In genomic region chr2:127057371-127058245, GRCh38 we compare ENCODE assay signal across 20 cellular contexts. TPM values are rescaled to one million over a fixed set of nuclear protein-coding genes. Genes with fewer than 3 reads are reported as not detected.
DNase-seq lines count a peak whose midpoint lies in the region; ATAC-seq, FAIRE-seq and TF ChIP-seq lines count a peak whose summit lies in the region.
"Had no signal": no experiment of that assay in that cellular context is flagged by ENCODE, and none has a peak within 500 bp of the region (broad histone marks: within the 10 kb centered on the region; RNA-seq: fewer than 3 reads in every experiment).

No MANE protein-coding gene starts in this region.

- H3K27ac ChIP-seq in gastrocnemius medialis (peak overlapping the region; percentile 97 to 100 (median 100)), OCI-LY7 (ENCODE audit: low read depth, low read length, poor library complexity, severe bottlenecking) (no peak overlapping the region)

- intact Hi-C loops in gastrocnemius medialis (cut with DNase I; ENCODE audit: low total_unique reads) (no loop called here), OCI-LY7 (cut with micrococcal nuclease; ENCODE audit: unreplicated experiment) (no loop called here)

- POLR2A ChIA-PET in activated naive CD8-positive, alpha-beta T cell treated with anti-CD3 and anti-CD28 coated beads, Interleukin-2, amount 10 ng/mL, durations not matched to agents 7 days and 5 days (lab: Charles Lee): no interaction called here
- POLR2A ChIA-PET in OCI-LY7 (lab: Charles Lee): no interaction called here

- FAIRE-seq in RCC 7860 (lab: Jason Lieb, UNC): no peak

- H3K9me3 Mint-ChIP-seq in activated naive CD8-positive, alpha-beta T cell treated with anti-CD3 and anti-CD28 coated beads, Interleukin-2, amount 10 ng/mL, durations not matched to agents 7 days and 5 days: no peaks in the 10 kb centered on the region
- no peaks in the 10 kb centered on the region for H3K9me3 Mint-ChIP-seq in activated naive CD8-positive, alpha-beta T cell treated with anti-CD3 and anti-CD28 coated beads for 36 hours
- no peaks in the 10 kb centered on the region for H3K9me3 Mint-ChIP-seq in activated T-helper 17 cell treated with anti-CD3 and anti-CD28 coated beads, Interleukin-2, amount 50 U/mL, for 72 hours
- no peaks in the 10 kb centered on the region for H3K9me3 Mint-ChIP-seq in nephron progenitor cell
- H3K9me3 Mint-ChIP-seq: CD4-positive, CD25-positive, alpha-beta regulatory T cell had no signal

- H3K4me3 ChIP-seq in gastrocnemius medialis (no peak overlapping the region), OCI-LY7 (ENCODE audit: low read depth, low read length, poor library complexity, severe bottlenecking) (no peak overlapping the region)

- no peak for TF ChIP-seq CTCF in nephron progenitor cell (IDR thresholded peaks at IDR 0.05)
- no peak for TF ChIP-seq CTCF in gastrocnemius medialis (IDR thresholded peaks at IDR 0.05 in 4 of 5, conservative IDR thresholded peaks at IDR 0.05 in 1 of 5)
- no peak for TF ChIP-seq CTCF in OCI-LY7 (conservative IDR thresholded peaks at IDR 0.05; ENCODE audit: low read length)

- H3K9me3 ChIP-seq in gastrocnemius medialis: no peaks in the 10 kb centered on the region
- no peaks in the 10 kb centered on the region for H3K9me3 ChIP-seq in OCI-LY7 (ENCODE audit: low read length)

- CTCF ChIA-PET in OCI-LY7 (lab: Charles Lee; ENCODE audit: unreplicated experiment): no interaction called here

- in situ Hi-C loops in gastrocnemius medialis (cut with MboI; ENCODE audit: low sequenced_read_pairs in 4 of 4): loop anchor here in 1 of 4 donors (25.0 kb wide), 1 partner anchor 455 kb away; no protein-coding TSS in a partner anchor

- H3K4me1 Mint-ChIP-seq in activated naive CD8-positive, alpha-beta T cell treated with anti-CD3 and anti-CD28 coated beads, Interleukin-2, amount 10 ng/mL, durations not matched to agents 7 days and 5 days: peaks cover 1% of the 10 kb centered on the region
- peaks cover 1% of the 10 kb centered on the region for H3K4me1 Mint-ChIP-seq in activated naive CD8-positive, alpha-beta T cell treated with anti-CD3 and anti-CD28 coated beads for 36 hours
- H3K4me1 Mint-ChIP-seq in activated T-helper 17 cell treated with anti-CD3 and anti-CD28 coated beads, Interleukin-2, amount 50 U/mL, for 72 hours: peaks cover 4% of the 10 kb centered on the region
- H3K4me1 Mint-ChIP-seq in nephron progenitor cell: peaks cover 39% of the 10 kb centered on the region
- H3K4me1 Mint-ChIP-seq: B cell had no signal

- H3K9me2 ChIP-seq in OCI-LY7 (ENCODE audit: insufficient read depth, low read length): no peaks in the 10 kb centered on the region

- ATAC-seq in activated naive CD8-positive, alpha-beta T cell treated with anti-CD3 and anti-CD28 coated beads, Interleukin-2, amount 10 ng/mL, durations not matched to agents 7 days and 5 days (ENCODE audit: low read depth): no peak
- no peak for ATAC-seq in activated T-helper 17 cell treated with anti-CD3 and anti-CD28 coated beads, Interleukin-2, amount 50 U/mL, for 72 hours (replicated peaks)
- ATAC-seq in gastrocnemius medialis: no peak
- ATAC-seq in HG03354 (IDR thresholded peaks at IDR 0.05; ENCODE audit: poor library complexity, severe bottlenecking, unreplicated experiment): no peak
- ATAC-seq: Panc1 had no signal

- H3K36me3 ChIP-seq in gastrocnemius medialis (peaks cover 0 to 52% of the 10 kb centered on the region in 2 donors), OCI-LY7 (ENCODE audit: insufficient read depth, low read length) (no peaks in the 10 kb centered on the region)

- no TSS peak for BruUV-seq in OCI-LY7 (replicated peaks; lab: Mats Ljungman, UMichigan)

- no peak overlapping the region for H3K4me2 ChIP-seq in OCI-LY7 (ENCODE audit: low read length)

- no peaks in the 10 kb centered on the region for H4K20me1 ChIP-seq in OCI-LY7 (ENCODE audit: insufficient read depth, low read length)

- TF ChIP-seq POLR2A in gastrocnemius medialis (IDR thresholded peaks at IDR 0.05): no peak

- no peaks in the 10 kb centered on the region for H3K79me2 ChIP-seq in OCI-LY7 (ENCODE audit: insufficient read depth, low read depth, low read length)

- peak overlapping the region; percentile 68 for H3K27ac Mint-ChIP-seq in activated naive CD8-positive, alpha-beta T cell treated with anti-CD3 and anti-CD28 coated beads, Interleukin-2, amount 10 ng/mL, durations not matched to agents 7 days and 5 days
- H3K27ac Mint-ChIP-seq in activated naive CD8-positive, alpha-beta T cell treated with anti-CD3 and anti-CD28 coated beads for 36 hours: no peak overlapping the region
- H3K27ac Mint-ChIP-seq in activated T-helper 17 cell treated with anti-CD3 and anti-CD28 coated beads, Interleukin-2, amount 50 U/mL, for 72 hours: peak overlapping the region; percentile 70
- peak overlapping the region; percentile 93 for H3K27ac Mint-ChIP-seq in nephron progenitor cell
- H3K27ac Mint-ChIP-seq: B cell had no signal

- no peaks in the 10 kb centered on the region for H3K27me3 Mint-ChIP-seq in activated naive CD8-positive, alpha-beta T cell treated with anti-CD3 and anti-CD28 coated beads, Interleukin-2, amount 10 ng/mL, durations not matched to agents 7 days and 5 days
- no peaks in the 10 kb centered on the region for H3K27me3 Mint-ChIP-seq in activated naive CD8-positive, alpha-beta T cell treated with anti-CD3 and anti-CD28 coated beads for 36 hours
- H3K27me3 Mint-ChIP-seq in activated T-helper 17 cell treated with anti-CD3 and anti-CD28 coated beads, Interleukin-2, amount 50 U/mL, for 72 hours: no peaks in the 10 kb centered on the region
- no peaks in the 10 kb centered on the region for H3K27me3 Mint-ChIP-seq in nephron progenitor cell (ENCODE audit: low read depth, poor library complexity)
- H3K27me3 Mint-ChIP-seq: B cell; CD4-positive, CD25-positive, alpha-beta regulatory T cell had no signal

- H2AFZ ChIP-seq in OCI-LY7 (ENCODE audit: low read length): no peak overlapping the region

- H3K27me3 ChIP-seq in gastrocnemius medialis: no peaks in the 10 kb centered on the region

- H3K36me3 Mint-ChIP-seq in activated naive CD8-positive, alpha-beta T cell treated with anti-CD3 and anti-CD28 coated beads, Interleukin-2, amount 10 ng/mL, durations not matched to agents 7 days and 5 days: peaks cover 6% of the 10 kb centered on the region
- H3K36me3 Mint-ChIP-seq in activated naive CD8-positive, alpha-beta T cell treated with anti-CD3 and anti-CD28 coated beads for 36 hours: peaks cover 2% of the 10 kb centered on the region
- peaks cover 49% of the 10 kb centered on the region for H3K36me3 Mint-ChIP-seq in activated T-helper 17 cell treated with anti-CD3 and anti-CD28 coated beads, Interleukin-2, amount 50 U/mL, for 72 hours (ENCODE audit: low read depth)
- H3K36me3 Mint-ChIP-seq in nephron progenitor cell (ENCODE audit: low read depth): peaks cover 14% of the 10 kb centered on the region

- DNase-seq in activated naive CD8-positive, alpha-beta T cell treated with anti-CD3 and anti-CD28 coated beads, Interleukin-2, amount 10 ng/mL, durations not matched to agents 7 days and 5 days: no peak
- DNase-seq in activated naive CD8-positive, alpha-beta T cell treated with anti-CD3 and anti-CD28 coated beads for 36 hours: no peak
- no peak for DNase-seq in nephron progenitor cell
- peak in 1 of 2 donors; percentile 21 for DNase-seq in gastrocnemius medialis
- no peak for DNase-seq in RCC 7860 (ENCODE audit: low spot score)
- no peak for DNase-seq in OCI-LY7 (ENCODE audit: low spot score)
- DNase-seq: CD4-positive, CD25-positive, alpha-beta regulatory T cell; COR-L47; GDM1; HCEC 1CT; MM.1S; NCI-H1092; NCI-H146; NCI-H2029 treated with DMSO at 0.1 percent for 48 hours; NCI-H2171; NCI-H526 had no signal

- H3K4me1 ChIP-seq in gastrocnemius medialis (peaks cover 46 to 72% of the 10 kb centered on the region in 2 donors), OCI-LY7 (ENCODE audit: insufficient read depth, low read length, poor library complexity, severe bottlenecking) (no peaks in the 10 kb centered on the region)

- no peak overlapping the region for H3K4me3 Mint-ChIP-seq in activated naive CD8-positive, alpha-beta T cell treated with anti-CD3 and anti-CD28 coated beads, Interleukin-2, amount 10 ng/mL, durations not matched to agents 7 days and 5 days
- no peak overlapping the region for H3K4me3 Mint-ChIP-seq in activated naive CD8-positive, alpha-beta T cell treated with anti-CD3 and anti-CD28 coated beads for 36 hours
- no peak overlapping the region for H3K4me3 Mint-ChIP-seq in activated T-helper 17 cell treated with anti-CD3 and anti-CD28 coated beads, Interleukin-2, amount 50 U/mL, for 72 hours
- H3K4me3 Mint-ChIP-seq in nephron progenitor cell: peak overlapping the region; percentile 42
- H3K4me3 Mint-ChIP-seq: B cell; CD4-positive, CD25-positive, alpha-beta regulatory T cell had no signal

RNA-seq across cellular contexts. Expression of gene BIN1, which starts 49.3 kb away (rescaled TPM):
- 100 to 1,000 TPM; 160 to 161 TPM for total RNA-seq in activated naive CD8-positive, alpha-beta T cell treated with anti-CD3 and anti-CD28 coated beads, Interleukin-2, amount 10 ng/mL, durations not matched to agents 7 days and 5 days
- 100 to 1,000 TPM in 1 of 2 experiments, 10 to 100 TPM in 1; 98.8 to 101 TPM for total RNA-seq in activated naive CD8-positive, alpha-beta T cell treated with anti-CD3 and anti-CD28 coated beads for 36 hours
- total RNA-seq in activated T-helper 17 cell treated with anti-CD3 and anti-CD28 coated beads, Interleukin-2, amount 50 U/mL, for 72 hours: 100 to 1,000 TPM in 1 of 2 donors, 10 to 100 TPM in 1; 84.0 to 110 TPM
- 1,000 to 10,000 TPM; 1,150 to 2,167 (median 1,736) TPM for total RNA-seq in gastrocnemius medialis
- total RNA-seq in OCI-LY7 (2014; rRNA removed; shearing (Covaris generic)): 1.5 and 3.0 TPM in 2 replicates
- 9.8 and 14.1 TPM in 2 replicates for total RNA-seq in OCI-LY7 (2022)

Comparison
In these comparisons a context has a peak if more than half of its experiments do, and no peak if none do; other contexts are left out.
1. RNA of gene BIN1, which starts 49.3 kb away (total RNA-seq): 1,150 to 2,167 TPM in gastrocnemius medialis; 160 to 161 TPM in activated naive CD8-positive, alpha-beta T cell treated with anti-CD3 and anti-CD28 coated beads, Interleukin-2, amount 10 ng/mL, durations not matched to agents 7 days and 5 days, 84.0 to 110 TPM in activated T-helper 17 cell treated with anti-CD3 and anti-CD28 coated beads, Interleukin-2, amount 50 U/mL, for 72 hours, 98.8 to 101 TPM in activated naive CD8-positive, alpha-beta T cell treated with anti-CD3 and anti-CD28 coated beads for 36 hours and 1.5 to 14.1 TPM in OCI-LY7; every median in the first group is over 4 times any median in the second.